In genomic region chr11:65662802-65663633, GRCh38 we compare ENCODE assay signal across 1 cellular context.
A peak's percentile ranks its signal among the peaks of the same experiment; 100 is the strongest.
TF ChIP-seq lines count a peak whose summit lies in the region.

TSS of gene RELA (minus strand) at chr11:65662916. CDS start at chr11:65662832, 84 bp downstream.

TF ChIP-seq in H1, 55 proteins besides CTCF, POLR2A, EP300 and RAD21 (continued from another document):
- TF ChIP-seq CTBP2 (IDR thresholded peaks at IDR 0.05; ENCODE audit: borderline replicate concordance, insufficient read depth, insufficient read length, low read length) (no peak), SRF (IDR thresholded peaks at IDR 0.05; ENCODE audit: low read depth, low read length) (no peak), HDAC2 (IDR thresholded peaks at IDR 0.05; ENCODE audit: borderline replicate concordance in 1 of 2, low read depth in 2 of 2, low read length in 2 of 2) (0 out of 4 replicates have a peak, but pooled peaks of 1 of the 2 experiments have one; percentile 9), TEAD4 (IDR thresholded peaks at IDR 0.05; ENCODE audit: low read depth, low read length) (0 out of 2 replicates have a peak, but pooled peaks have one; percentile 43), CREB1 (IDR thresholded peaks at IDR 0.05) (peak; percentile 55; the same call in 1 of the 2 replicates), ASH2L (IDR thresholded peaks at IDR 0.05; ENCODE audit: low read length) (peak; percentile 83), CEBPB (IDR thresholded peaks at IDR 0.05; ENCODE audit: low read depth, low read length) (no peak), CHD1 (IDR thresholded peaks at IDR 0.05; ENCODE audit: low read depth, low read length) (no peak), RBBP5 (IDR thresholded peaks at IDR 0.05; ENCODE audit: borderline replicate concordance, low read depth, low read length) (0 out of 2 replicates have a peak, but pooled peaks have one; percentile 45), PHF8 (conservative IDR thresholded peaks at IDR 0.05; ENCODE audit: low read depth, low read length) (peak; percentile 55), RXRA (IDR thresholded peaks at IDR 0.05; ENCODE audit: insufficient read depth, low read depth, low read length) (no peak), JUND (IDR thresholded peaks at IDR 0.05; ENCODE audit: low read length) (no peak), CBX8 (IDR thresholded peaks at IDR 0.05; ENCODE audit: borderline replicate concordance, low read depth, low read length) (no peak), HDAC6 (IDR thresholded peaks at IDR 0.05; ENCODE audit: low read depth, low read length) (no peak), BRCA1 (IDR thresholded peaks at IDR 0.05; ENCODE audit: low read depth, low read length) (no peak), GABPA (IDR thresholded peaks at IDR 0.05; ENCODE audit: borderline replicate concordance, insufficient read depth, low read length) (0 out of 2 replicates have a peak, but pooled peaks have one; percentile 6), SP2 (IDR thresholded peaks at IDR 0.05; ENCODE audit: low read length) (no peak), EGR1 (IDR thresholded peaks at IDR 0.05; ENCODE audit: borderline replicate concordance, low read depth, low read length) (0 out of 2 replicates have a peak, but pooled peaks have one; percentile 7), SIRT6 (IDR thresholded peaks at IDR 0.05; ENCODE audit: low read length) (no peak), POLR2AphosphoS5 (IDR thresholded peaks at IDR 0.05; ENCODE audit: low read depth, low read length) (no peak), KDM5A (IDR thresholded peaks at IDR 0.05; ENCODE audit: low read length) (no peak), KDM1A (IDR thresholded peaks at IDR 0.05; ENCODE audit: borderline replicate concordance, low read length) (no peak), NRF1 (IDR thresholded peaks at IDR 0.05; ENCODE audit: low read depth, low read length) (peak; percentile 69), SIN3A (conservative IDR thresholded peaks at IDR 0.05 in 1 of 2, IDR thresholded peaks at IDR 0.05 in 1 of 2; ENCODE audit: low read depth in 1 of 2, low read length in 2 of 2) (peak in 1 of 2 experiments; percentile 76; a peak in 2 of 4 replicates), BACH1 (IDR thresholded peaks at IDR 0.05; ENCODE audit: low read length) (no peak), SAP30 (IDR thresholded peaks at IDR 0.05; ENCODE audit: insufficient read depth, insufficient replicate concordance, low read length) (no peak), NANOG (IDR thresholded peaks at IDR 0.05; ENCODE audit: insufficient read depth, low read depth, low read length, poor library complexity, severe bottlenecking) (no peak), TBP (IDR thresholded peaks at IDR 0.05; ENCODE audit: low read depth, low read length) (peak; percentile 7; the same call in 1 of the 2 replicates), ZNF274 (IDR thresholded peaks at IDR 0.05; ENCODE audit: borderline replicate concordance, extremely low read depth, low read length) (no peak), EZH2 (IDR thresholded peaks at IDR 0.05; ENCODE audit: low read depth, low read length, severe bottlenecking) (no peak), YY1 (IDR thresholded peaks at IDR 0.05; ENCODE audit: low read depth, low read length) (no peak), FOSL1 (IDR thresholded peaks at IDR 0.05; ENCODE audit: insufficient read depth, low read depth, low read length) (peak; percentile 41; the same call in 1 of the 2 replicates), SP4 (IDR thresholded peaks at IDR 0.05; ENCODE audit: low read length) (no peak), ATF3 (IDR thresholded peaks at IDR 0.05; ENCODE audit: insufficient read depth, low read depth, low read length) (no peak), RFX5 (IDR thresholded peaks at IDR 0.05; ENCODE audit: borderline replicate concordance, low read depth, low read length) (no peak)
